Comparison of ENCODE assay signal across 2 cellular contexts in the genomic region with DNA sequence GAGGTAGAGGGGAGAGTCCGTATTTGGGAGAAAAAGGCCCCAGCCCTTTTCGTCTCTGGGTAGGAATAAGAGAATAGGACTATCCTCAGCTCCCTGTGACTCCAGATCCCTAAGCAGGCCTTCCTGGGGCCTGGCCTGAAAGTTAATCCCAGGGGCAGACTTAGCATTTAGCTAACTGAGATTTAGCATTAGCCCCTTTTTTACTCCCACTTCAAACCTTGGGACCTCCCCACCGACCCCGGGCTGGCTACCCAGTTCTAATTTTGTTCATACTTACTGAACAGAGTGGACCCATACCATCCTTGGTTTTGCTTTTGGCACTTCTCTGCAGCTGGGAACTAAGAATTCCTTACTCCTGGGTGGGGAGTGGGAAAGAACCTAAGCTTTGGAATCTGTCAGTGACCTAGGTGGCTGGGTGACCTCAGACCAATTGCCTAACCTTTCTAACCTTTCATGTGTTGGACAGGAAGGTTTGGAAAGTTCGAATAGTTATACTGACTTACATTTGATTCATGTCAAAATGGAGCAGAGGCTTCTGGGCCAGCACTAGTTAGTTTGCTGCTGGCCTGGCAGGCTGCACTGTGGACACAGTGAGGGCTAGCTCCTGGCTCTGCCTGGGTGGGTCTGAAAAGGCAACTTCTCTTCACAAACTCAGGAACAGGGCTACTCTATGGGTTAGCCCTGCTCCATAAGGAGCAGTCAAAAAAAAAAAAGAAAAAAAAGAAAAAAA.
TF ChIP-seq lines count a peak whose summit lies in the region.

No MANE protein-coding gene starts in this region.

TF ChIP-seq in GM12891, 5 proteins besides CTCF, POLR2A, EP300 and RAD21:
- TF ChIP-seq POU2F2 (IDR thresholded peaks at IDR 0.05; ENCODE audit: low read depth, low read length) (no peak), POLR2AphosphoS5 (IDR thresholded peaks at IDR 0.05; ENCODE audit: low read depth, low read length) (no peak), TAF1 (IDR thresholded peaks at IDR 0.05; ENCODE audit: low read depth, low read length) (no peak), SPI1 (IDR thresholded peaks at IDR 0.05; ENCODE audit: low read depth, low read length) (no peak), PAX5 (IDR thresholded peaks at IDR 0.05; ENCODE audit: insufficient read depth, low read length, severe bottlenecking) (no peak)

TF ChIP-seq in HepG2, 621 proteins besides CTCF, POLR2A, EP300 and RAD21:
- no peak for TF ChIP-seq ZNF614 (CRISPR knock-in tag; IDR thresholded peaks at IDR 0.05; ENCODE audit: borderline replicate concordance)
- no peak for TF ChIP-seq TBL1XR1 (IDR thresholded peaks at IDR 0.05; ENCODE audit: borderline replicate concordance, low read length, partially characterized antibody)
- TF ChIP-seq, protein P1, sequence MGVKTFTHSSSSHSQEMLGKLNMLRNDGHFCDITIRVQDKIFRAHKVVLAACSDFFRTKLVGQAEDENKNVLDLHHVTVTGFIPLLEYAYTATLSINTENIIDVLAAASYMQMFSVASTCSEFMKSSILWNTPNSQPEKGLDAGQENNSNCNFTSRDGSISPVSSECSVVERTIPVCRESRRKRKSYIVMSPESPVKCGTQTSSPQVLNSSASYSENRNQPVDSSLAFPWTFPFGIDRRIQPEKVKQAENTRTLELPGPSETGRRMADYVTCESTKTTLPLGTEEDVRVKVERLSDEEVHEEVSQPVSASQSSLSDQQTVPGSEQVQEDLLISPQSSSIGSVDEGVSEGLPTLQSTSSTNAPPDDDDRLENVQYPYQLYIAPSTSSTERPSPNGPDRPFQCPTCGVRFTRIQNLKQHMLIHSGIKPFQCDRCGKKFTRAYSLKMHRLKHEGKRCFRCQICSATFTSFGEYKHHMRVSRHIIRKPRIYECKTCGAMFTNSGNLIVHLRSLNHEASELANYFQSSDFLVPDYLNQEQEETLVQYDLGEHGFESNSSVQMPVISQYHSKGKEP (CRISPR knock-in tag; IDR thresholded peaks at IDR 0.05) = no peak
- no peak for TF ChIP-seq CHD4 (IDR thresholded peaks at IDR 0.05; ENCODE audit: borderline replicate concordance, low read length)
- no peak for TF ChIP-seq ZFP37 (CRISPR knock-in tag; IDR thresholded peaks at IDR 0.05; ENCODE audit: borderline replicate concordance)
